ENCODE assay signal across 18 cellular contexts in genomic region chr5:168727547-168728120, GRCh38.
A peak's percentile ranks its signal among the peaks of the same experiment; 100 is the strongest.
DNase-seq lines count a peak whose midpoint lies in the region; ATAC-seq, FAIRE-seq and TF ChIP-seq lines count a peak whose summit lies in the region.
"Had no signal": no experiment of that assay in that cellular context is flagged by ENCODE, and none has a peak within 500 bp of the region (broad histone marks: within the 10 kb centered on the region; RNA-seq: fewer than 3 reads in every experiment).

No MANE protein-coding gene starts in this region.

- H2BK120ac ChIP-seq in H9 (ENCODE audit: low read depth, low read length, poor library complexity, severe bottlenecking) (no peak overlapping the region), H1 (replicated peaks; ENCODE audit: low read depth, low read length) (no peak overlapping the region)

- H4K8ac ChIP-seq in H9 (replicated peaks; ENCODE audit: insufficient read length, low read depth, low read length) (no peak overlapping the region), H1 (ENCODE audit: extremely low read depth, insufficient read depth, low read length) (no peak overlapping the region)

- H3K9me3 ChIP-seq in H9 (ENCODE audit: control insufficient read depth, low read depth, low read length) (no peaks in the 10 kb centered on the region), H1 (ENCODE audit: insufficient read depth in 2 of 2, low read depth in 1 of 2, low read length in 1 of 2) (no peaks in the 10 kb centered on the region), pancreas (no peaks in the 10 kb centered on the region)

- WGBS in H9 (ENCODE audit: extremely low coverage, insufficient read length, low lambda C conversion rate), result no CpG with 5 or more reads among the region's 4 CpGs
- 77% methylated on average over 4 of the region's 4 CpGs; no CpG with 5 or more reads in 1 of the 2 experiments for WGBS in H1 (ENCODE audit: extremely low coverage in 1 of 2, insufficient coverage in 1 of 2, insufficient read length in 1 of 2, insufficient replicate concordance in 2 of 2, low coverage in 1 of 2, low lambda C conversion rate in 2 of 2, missing lambda C conversion rate in 1 of 2), 2 experiments
- 68 to 79% methylated on average over 4 of the region's 4 CpGs for WGBS in pancreas, 2 donors

- no peaks in the 10 kb centered on the region for H3K23me2 ChIP-seq in H9 (ENCODE audit: insufficient read length, low read depth, low read length, poor library complexity, severe bottlenecking)
- H3K23me2 ChIP-seq in H1 (ENCODE audit: low read depth, low read length), result no peaks in the 10 kb centered on the region; the same call in 1 of the 2 replicates

- H3K79me2 ChIP-seq in GM23338 (replicated peaks; ENCODE audit: insufficient read depth) (no peaks in the 10 kb centered on the region), H9 (ENCODE audit: insufficient read depth, low read length) (no peaks in the 10 kb centered on the region), H1 (ENCODE audit: control insufficient read depth in 1 of 2, insufficient read depth in 2 of 2, low read length in 2 of 2) (no peaks in the 10 kb centered on the region)

- H3K9me3 Mint-ChIP-seq in GM23338 (peaks cover 3% of the 10 kb centered on the region; the same call in 1 of the 3 replicates), H9 (0 out of 5 replicates have a peak, but pooled peaks cover 0 to 4% of the 10 kb centered on the region in 2 experiments), osteocyte (ENCODE audit: unreplicated experiment) (peaks cover 18% of the 10 kb centered on the region)

- H3K79me1 ChIP-seq in H9 (ENCODE audit: insufficient read depth, low read depth, low read length, poor library complexity, severe bottlenecking) (no peaks in the 10 kb centered on the region), H1 (ENCODE audit: low read depth, low read length) (no peaks in the 10 kb centered on the region)

- H2BK12ac ChIP-seq in H9 (ENCODE audit: insufficient read length, low read depth, low read length) (no peak overlapping the region), H1 (ENCODE audit: low read depth, low read length) (0 out of 2 replicates have a peak overlapping the region, but pooled peaks have one; percentile 23)

- no peak for TF ChIP-seq RAD21 in H1 (IDR thresholded peaks at IDR 0.05 in 1 of 2, conservative IDR thresholded peaks at IDR 0.05 in 1 of 2; ENCODE audit: low read depth in 2 of 2, low read length in 2 of 2)

- TF ChIP-seq EP300 in H1 (IDR thresholded peaks at IDR 0.05; ENCODE audit: borderline replicate concordance in 1 of 2, low read depth in 2 of 2, low read length in 2 of 2), result no peak

- H3K27ac Mint-ChIP-seq in GM23338 (no peak overlapping the region), H9 (no peak overlapping the region), osteocyte (ENCODE audit: unreplicated experiment) (no peak overlapping the region)
- H3K27ac Mint-ChIP-seq: B cell; CD8-positive, alpha-beta T cell had no signal

- H2BK5ac ChIP-seq in H9 (ENCODE audit: insufficient read length, low read length) (no peak overlapping the region), H1 (ENCODE audit: low read depth, low read length) (no peak overlapping the region)

- no peak overlapping the region for H3K23ac ChIP-seq in H9 (ENCODE audit: insufficient read length, low read depth, low read length)
- no peak overlapping the region for H3K23ac ChIP-seq in H1 (ENCODE audit: insufficient read length)

- H3K27me3 Mint-ChIP-seq in GM23338 (ENCODE audit: insufficient read depth, low read depth, poor library complexity) (peaks cover 3% of the 10 kb centered on the region), H9 (ENCODE audit: low read depth) (peaks cover 3% of the 10 kb centered on the region), osteocyte (ENCODE audit: unreplicated experiment) (peaks cover 11% of the 10 kb centered on the region)

- H3K36me3 Mint-ChIP-seq in GM23338 (ENCODE audit: low read depth), result no peaks in the 10 kb centered on the region
- no peaks in the 10 kb centered on the region; a peak in 1 of 7 replicates for H3K36me3 Mint-ChIP-seq in H9 (ENCODE audit: insufficient read depth in 1 of 3, low read depth in 3 of 3)
- H3K36me3 Mint-ChIP-seq in osteocyte (ENCODE audit: unreplicated experiment), result peaks cover 12% of the 10 kb centered on the region
- H3K36me3 Mint-ChIP-seq: CD8-positive, alpha-beta T cell had no signal

- POLR2A ChIA-PET in H1 (lab: Charles Lee; ENCODE audit: partially characterized antibody), result interaction anchor here (1.2 kb wide), 1 partner anchor 9 kb away, joined by 3 read pairs; no protein-coding TSS in a partner anchor

- FAIRE-seq in H1 (lab: Jason Lieb, UNC) (no peak), pancreas (lab: Jason Lieb, UNC) (no peak)
- FAIRE-seq: GM19239, H54, HepG2, HTR-8/SVneo had no signal

- H2BK15ac ChIP-seq in H9 (ENCODE audit: low read depth, low read length) (no peak overlapping the region), H1 (ENCODE audit: low read length) (no peak overlapping the region)

- no peak overlapping the region for H2AFZ ChIP-seq in GM23338
- H2AFZ ChIP-seq in H9 (ENCODE audit: low read length), result no peak overlapping the region
- peak overlapping the region; percentile 22; the same call in 1 of the 2 replicates for H2AFZ ChIP-seq in H1 (ENCODE audit: low read length)

- DNase-seq in GM23338 (ENCODE audit: low spot score) (no peak), H9 (no peak), H1 (ENCODE audit: low read depth in 1 of 2, low spot score in 2 of 2) (no peak), osteocyte (ENCODE audit: extremely low spot score, unreplicated experiment) (peak; percentile 69), pancreas (no peak), HUDEP-2 (lab: John Stamatoyannopoulos, UW; ENCODE audit: unreplicated experiment in 76 of 76) (no peak)
- DNase-seq in activated CD4-positive, alpha-beta T cell treated with anti-CD3 and anti-CD28 coated beads for 4 hours, result no peak
- DNase-seq: Calu3; CD8-positive, alpha-beta T cell; DMS79 treated with DMSO at 0.1 percent for 48 hours; GF-D8 had no signal

- H4K5ac ChIP-seq in H9 (ENCODE audit: insufficient read length, low read depth, low read length) (no peak overlapping the region), H1 (ENCODE audit: insufficient read length, low read depth, low read length) (no peak overlapping the region)

- H3K4me1 ChIP-seq in GM23338 (ENCODE audit: insufficient read depth) (no peaks in the 10 kb centered on the region), H9 (ENCODE audit: insufficient read depth, low read length) (no peaks in the 10 kb centered on the region), H1 (replicated peaks in 1 of 4; ENCODE audit: control insufficient read depth in 3 of 4, insufficient read depth in 4 of 4, low read length in 3 of 4) (peaks cover 0 to 7% (median 3%) of the 10 kb centered on the region in 4 experiments; a peak in 4 of 7 replicates), pancreas (no peaks in the 10 kb centered on the region)

- no peaks in the 10 kb centered on the region for H3F3A ChIP-seq in GM23338 (replicated peaks; ENCODE audit: low read depth)

- H3K36me3 ChIP-seq in GM23338 (ENCODE audit: insufficient read depth) (no peaks in the 10 kb centered on the region), H1 (ENCODE audit: control insufficient read depth in 2 of 4, insufficient read depth in 4 of 4, low read length in 3 of 4) (no peaks in the 10 kb centered on the region), pancreas (no peaks in the 10 kb centered on the region)
- H3K36me3 ChIP-seq: BLaER1 treated with 17β-estradiol and CSF1 and Interleukin-3, amounts not matched to agents 10 nM and 100 nM had no signal

- TF ChIP-seq POLR2A in H1 (IDR thresholded peaks at IDR 0.05; ENCODE audit: control extremely low read depth in 1 of 2, low read depth in 2 of 2, low read length in 2 of 2), result no peak

- no peak overlapping the region for H3K4ac ChIP-seq in H9 (ENCODE audit: low read depth, low read length)
- H3K4ac ChIP-seq in H1 (replicated peaks; ENCODE audit: insufficient read length, low read depth, low read length), result no peak overlapping the region

- intact Hi-C loops in pancreas (cut with DNase I), result no loop called here

- CTCF ChIA-PET in H1 (lab: Charles Lee; ENCODE audit: partially characterized antibody), result interaction anchor here (0.6 to 2.3 kb wide), 6 partner anchors 20 to 838 kb away, joined by 3 to 11 read pairs (median 3); no protein-coding TSS in a partner anchor

- H4K20me1 ChIP-seq in GM23338 (replicated peaks; ENCODE audit: insufficient read depth) (no peaks in the 10 kb centered on the region), H9 (ENCODE audit: control insufficient read depth, insufficient read depth, insufficient read length) (peaks cover 2% of the 10 kb centered on the region), H1 (replicated peaks in 1 of 2; ENCODE audit: control insufficient read depth in 1 of 2, insufficient read depth in 2 of 2, low read length in 2 of 2) (no peaks in the 10 kb centered on the region)
- H4K20me1 ChIP-seq: BLaER1 treated with 17β-estradiol and CSF1 and Interleukin-3, amounts not matched to agents 10 nM and 100 nM had no signal

- H3T11ph ChIP-seq in H9 (ENCODE audit: low read length), result no peak overlapping the region

- H3K14ac ChIP-seq in H9 (ENCODE audit: insufficient read depth, low read length), result no peak overlapping the region; the same call in 1 of the 2 replicates
- H3K14ac ChIP-seq in H1 (ENCODE audit: insufficient read length), result no peak overlapping the region

- peak; percentile 79 for ATAC-seq in GM23338
- ATAC-seq in pancreas, result no peak
- ATAC-seq: CD8-positive, alpha-beta T cell; HepG2 had no signal

- H3K27me3 ChIP-seq in GM23338 (ENCODE audit: insufficient read depth) (no peaks in the 10 kb centered on the region), H9 (ENCODE audit: insufficient read depth, low read length) (no peaks in the 10 kb centered on the region), H1 (replicated peaks in 1 of 4; ENCODE audit: control insufficient read depth in 3 of 4, extremely low read depth in 1 of 4, insufficient read depth in 3 of 4, low read length in 3 of 4) (no peaks in the 10 kb centered on the region), pancreas (no peaks in the 10 kb centered on the region)
- H3K27me3 ChIP-seq: BLaER1 treated with 17β-estradiol and CSF1 and Interleukin-3, amounts not matched to agents 10 nM and 100 nM had no signal

- H2AK5ac ChIP-seq in H9 (ENCODE audit: insufficient read length, low read length) (no peak overlapping the region), H1 (ENCODE audit: low read depth, low read length) (no peak overlapping the region)

- H3K9ac ChIP-seq in H9 (ENCODE audit: extremely low read depth, insufficient read length, low read length), result no peak overlapping the region
- H3K9ac ChIP-seq in H1 (replicated peaks in 1 of 4; ENCODE audit: extremely low read depth in 1 of 4, low read depth in 3 of 4, low read length in 3 of 4), result no peak overlapping the region; a peak in 1 of 7 replicates
- H3K9ac ChIP-seq: BLaER1 treated with 17β-estradiol and CSF1 and Interleukin-3, amounts not matched to agents 10 nM and 100 nM had no signal

- TF ChIP-seq CTCF in GM23338 (conservative IDR thresholded peaks at IDR 0.05; ENCODE audit: low read depth in 2 of 2), result no peak
- no peak for TF ChIP-seq CTCF in H9 (conservative IDR thresholded peaks at IDR 0.05)
- no peak for TF ChIP-seq CTCF in H1 (IDR thresholded peaks at IDR 0.05; ENCODE audit: control extremely low read depth in 1 of 3, insufficient read depth in 1 of 3, low read depth in 1 of 3, low read length in 3 of 3)
- TF ChIP-seq CTCF in osteocyte (IDR thresholded peaks at IDR 0.05), result no peak
- no peak for TF ChIP-seq CTCF in pancreas (IDR thresholded peaks at IDR 0.05)

- H2BK20ac ChIP-seq in H9 (ENCODE audit: low read depth, low read length, poor library complexity, severe bottlenecking) (no peak overlapping the region), H1 (ENCODE audit: low read length) (no peak overlapping the region)

- no peak overlapping the region for H3K4me3 Mint-ChIP-seq in GM23338
- H3K4me3 Mint-ChIP-seq in H9, result no peak overlapping the region
- H3K4me3 Mint-ChIP-seq in osteocyte (ENCODE audit: unreplicated experiment), result no peak overlapping the region
- H3K4me3 Mint-ChIP-seq: B cell; CD8-positive, alpha-beta T cell had no signal

- H3K9me2 ChIP-seq in GM23338 (ENCODE audit: insufficient read depth), result 0 out of 2 replicates have a peak, but pooled peaks cover 8% of the 10 kb centered on the region

- H3K18ac ChIP-seq in H9 (ENCODE audit: insufficient read length, low read depth, low read length) (peak overlapping the region; percentile 21), H1 (ENCODE audit: extremely low read depth, low read length) (no peak overlapping the region)

- H3K4me2 ChIP-seq in GM23338, result no peak overlapping the region
- no peak overlapping the region for H3K4me2 ChIP-seq in H9 (ENCODE audit: insufficient read depth, insufficient read length, low read length)
- no peak overlapping the region; a peak in 1 of 4 replicates for H3K4me2 ChIP-seq in H1 (ENCODE audit: insufficient read depth in 1 of 2, low read depth in 2 of 2, low read length in 2 of 2)
- H3K4me2 ChIP-seq: BLaER1 treated with 17β-estradiol and CSF1 and Interleukin-3, amounts not matched to agents 10 nM and 100 nM had no signal

- H3K4me1 Mint-ChIP-seq in GM23338 (peaks cover 18% of the 10 kb centered on the region), H9 (peaks cover 10 to 18% of the 10 kb centered on the region in 2 experiments), osteocyte (ENCODE audit: unreplicated experiment) (no peaks in the 10 kb centered on the region)
- H3K4me1 Mint-ChIP-seq: B cell, IgD-negative memory B cell had no signal

- no peak overlapping the region for H3K4me3 ChIP-seq in GM23338
- H3K4me3 ChIP-seq in H1 (ENCODE audit: extremely low read depth in 1 of 4, insufficient read depth in 2 of 4, low read depth in 3 of 4, low read length in 4 of 4), result no peak overlapping the region
- H3K4me3 ChIP-seq in pancreas, result no peak overlapping the region
- H3K4me3 ChIP-seq: BLaER1 treated with 17β-estradiol and CSF1 and Interleukin-3, amounts not matched to agents 10 nM and 100 nM had no signal

- no peak overlapping the region for H3K27ac ChIP-seq in GM23338 (ENCODE audit: low read depth)
- H3K27ac ChIP-seq in H9 (ENCODE audit: insufficient read length, low read depth, low read length), result no peak overlapping the region
- H3K27ac ChIP-seq in H1 (ENCODE audit: low read depth, low read length), result no peak overlapping the region
- no peak overlapping the region for H3K27ac ChIP-seq in pancreas
- H3K27ac ChIP-seq: BLaER1 treated with 17β-estradiol and CSF1 and Interleukin-3, amounts not matched to agents 10 nM and 100 nM had no signal

- H4K91ac ChIP-seq in H9 (ENCODE audit: insufficient read length, low read depth, low read length), result no peak overlapping the region
- no peak overlapping the region for H4K91ac ChIP-seq in H1 (replicated peaks; ENCODE audit: insufficient read length, low read length)

- no peak overlapping the region for H3K56ac ChIP-seq in H9 (ENCODE audit: insufficient read length, low read depth, low read length)
- no peak overlapping the region for H3K56ac ChIP-seq in H1 (replicated peaks; ENCODE audit: insufficient read length, low read depth, low read length)
